ENCODE assay signal across 14 cellular contexts in genomic region chr5:135973323-135974018, GRCh38. TPM values are rescaled to one million over a fixed set of nuclear protein-coding genes. Genes with fewer than 3 reads are reported as not detected.
DNase-seq lines count a peak whose midpoint lies in the region; ATAC-seq and TF ChIP-seq lines count a peak whose summit lies in the region.
"Had no signal": no experiment of that assay in that cellular context is flagged by ENCODE, and none has a peak within 500 bp of the region (broad histone marks: within the 10 kb centered on the region; RNA-seq: fewer than 3 reads in every experiment).

No MANE protein-coding gene starts in this region.

- no TSS peak for BruUV-seq in IMR-90 (replicated peaks; lab: Mats Ljungman, UMichigan)

- H2BK15ac ChIP-seq in IMR-90 (ENCODE audit: low read depth, low read length) = 0 out of 3 replicates have a peak overlapping the region, but pooled peaks have one; percentile 2

- H3K36me3 ChIP-seq in IMR-90 (ENCODE audit: control insufficient read depth, insufficient read depth, low read length) = no peaks in the 10 kb centered on the region
- no peaks in the 10 kb centered on the region for H3K36me3 ChIP-seq in liver (ENCODE audit: control insufficient read depth in 4 of 4, insufficient read depth in 3 of 4, low read depth in 1 of 4, low read length in 3 of 4)
- H3K36me3 ChIP-seq: uterus had no signal

- H3K23ac ChIP-seq in IMR-90 (ENCODE audit: low read depth, low read length) = no peak overlapping the region

- no peak overlapping the region for H3K4me2 ChIP-seq in IMR-90 (ENCODE audit: low read depth, low read length)
- H3K4me2 ChIP-seq: KMS-11 had no signal

- dilution Hi-C loops in IMR-90 (cut with HindIII; ENCODE audit: low sequenced_read_pairs, unreplicated experiment) = no loop called here

- ATAC-seq in IMR-90 (ENCODE audit: low read depth) (peak; percentile 57), GM21576 (IDR thresholded peaks at IDR 0.05; ENCODE audit: unreplicated experiment) (no peak), GM21717 (IDR thresholded peaks at IDR 0.05; ENCODE audit: unreplicated experiment) (no peak)
- ATAC-seq: activated CD4-positive, alpha-beta T cell treated with anti-CD3 and anti-CD28 coated beads for 36 hours; esophagus mucosa had no signal

- H3K9me1 ChIP-seq in IMR-90 (ENCODE audit: insufficient read depth, low read length) = 0 out of 2 replicates have a peak, but pooled peaks cover 3% of the 10 kb centered on the region

- TF ChIP-seq POLR2A in IMR-90 (IDR thresholded peaks at IDR 0.05; ENCODE audit: low read depth, low read length) = no peak

- H3K9ac ChIP-seq in IMR-90 (ENCODE audit: low read depth, low read length) (no peak overlapping the region), liver (ENCODE audit: low read depth in 1 of 2, low read length in 2 of 2) (peak overlapping the region in 1 of 2 donors; percentile 53)
- H3K9ac ChIP-seq: KMS-11 had no signal

- no peaks in the 10 kb centered on the region for H4K20me1 ChIP-seq in IMR-90 (ENCODE audit: insufficient read depth, low read length)

- H2AK5ac ChIP-seq in IMR-90 (ENCODE audit: low read depth, low read length) = peak overlapping the region; percentile 55; the same call in 1 of the 2 replicates

- H3K4me3 ChIP-seq in AG09309 (ENCODE audit: control insufficient read depth, low read depth, low read length) (no peak overlapping the region), IMR-90 (ENCODE audit: insufficient read depth, low read depth, low read length) (no peak overlapping the region), liver (ENCODE audit: low read depth in 1 of 3, low read length in 3 of 3) (peak overlapping the region in 1 of 3 donors; percentile 18)
- H3K4me3 ChIP-seq: uterus had no signal

- no peak overlapping the region for H2AK9ac ChIP-seq in IMR-90 (replicated peaks; ENCODE audit: low read depth, low read length, poor library complexity)

- no peaks in the 10 kb centered on the region for H3K79me1 ChIP-seq in IMR-90 (ENCODE audit: low read depth in 1 of 2, low read length in 2 of 2)

- H2BK20ac ChIP-seq in IMR-90 (ENCODE audit: low read depth, low read length) = peak overlapping the region; percentile 14; the same call in 1 of the 2 replicates

- H3K27ac ChIP-seq in IMR-90 (ENCODE audit: insufficient read depth, low read length) = no peak overlapping the region
- peak overlapping the region; percentile 30 for H3K27ac ChIP-seq in epithelial cell of prostate
- peak overlapping the region; percentile 89 to 98 for H3K27ac ChIP-seq in liver (ENCODE audit: low read depth in 1 of 2, low read length in 2 of 2)
- H3K27ac ChIP-seq: KMS-11, uterus had no signal

- H4K8ac ChIP-seq in IMR-90 (ENCODE audit: low read depth in 2 of 2, low read length in 2 of 2) = 0 out of 4 replicates have a peak overlapping the region, but pooled peaks of 1 of the 2 experiments have one; percentile 62

- H3K14ac ChIP-seq in IMR-90 (replicated peaks; ENCODE audit: low read depth, low read length) = peak overlapping the region; percentile 68; the same call in 1 of the 2 replicates

- peak overlapping the region; percentile 45; the same call in 1 of the 2 replicates for H3K4ac ChIP-seq in IMR-90 (ENCODE audit: low read depth, low read length)

- peak overlapping the region; percentile 23; the same call in 1 of the 2 replicates for H4K5ac ChIP-seq in IMR-90 (ENCODE audit: low read depth, low read length)

- no peak overlapping the region for H3K56ac ChIP-seq in IMR-90 (ENCODE audit: extremely low read depth, insufficient read depth, low read length)

- H4K91ac ChIP-seq in IMR-90 (ENCODE audit: insufficient read depth, low read depth, low read length) = no peak overlapping the region; the same call in 1 of the 2 replicates

- peak overlapping the region; percentile 88 for H3K18ac ChIP-seq in IMR-90 (ENCODE audit: low read depth, low read length)

- in situ Hi-C loops in IMR-90 (cut with MboI; ENCODE audit: low sequenced_read_pairs) = no loop called here

- H2BK5ac ChIP-seq in IMR-90 (ENCODE audit: low read depth, low read length, poor library complexity, severe bottlenecking) = no peak overlapping the region

- H3K9me3 ChIP-seq in IMR-90 (ENCODE audit: control insufficient read depth, insufficient read depth, low read length) = no peaks in the 10 kb centered on the region
- no peaks in the 10 kb centered on the region for H3K9me3 ChIP-seq in liver (ENCODE audit: control insufficient read depth in 4 of 4, low read length in 3 of 4)
- H3K9me3 ChIP-seq: uterus had no signal

- no peak for TF ChIP-seq RAD21 in IMR-90 (IDR thresholded peaks at IDR 0.05; ENCODE audit: low read length)
- peak; percentile 61 to 70 for TF ChIP-seq RAD21 in liver (IDR thresholded peaks at IDR 0.05)

- H3K4me1 ChIP-seq in IMR-90 (ENCODE audit: control insufficient read depth, insufficient read depth, low read length) = peaks cover 3% of the 10 kb centered on the region
- peaks cover 11 to 54% (median 39%) of the 10 kb centered on the region in 4 donors for H3K4me1 ChIP-seq in liver (ENCODE audit: control insufficient read depth in 4 of 4, insufficient read depth in 4 of 4, low read length in 3 of 4)
- H3K4me1 ChIP-seq: uterus had no signal

- H3K27me3 ChIP-seq in IMR-90 (ENCODE audit: control insufficient read depth, insufficient read depth, low read length) (no peaks in the 10 kb centered on the region), liver (ENCODE audit: control insufficient read depth in 4 of 4, insufficient read depth in 4 of 4, low read length in 3 of 4) (no peaks in the 10 kb centered on the region)
- H3K27me3 ChIP-seq: uterus had no signal

- DNase-seq in AG09309 (ENCODE audit: low read depth) (peak; percentile 94), IMR-90 (peak; percentile 75), epithelial cell of prostate (ENCODE audit: low read depth, low spot score) (no peak), NCI-H1694 treated with DMSO at 0.1 percent for 48 hours (lab: John Stamatoyannopoulos, UW) (no peak), HT-29 (ENCODE audit: low spot score) (no peak)
- DNase-seq: activated CD4-positive, alpha-beta T cell treated with anti-CD3 and anti-CD28 coated beads for 36 hours; activated naive CD8-positive, alpha-beta T cell treated with anti-CD3 and anti-CD28 coated beads, Interleukin-2, amount 10 ng/mL, durations not matched to agents 7 days and 5 days; NCI-H510A treated with DMSO at 0.1 percent for 48 hours; uterus had no signal

- H2AFZ ChIP-seq in IMR-90 (replicated peaks; ENCODE audit: low read length, poor library complexity) = peak overlapping the region; percentile 37

- TF ChIP-seq CTCF in AG09309 (IDR thresholded peaks at IDR 0.05; ENCODE audit: control insufficient read depth, insufficient read depth, low read depth, low read length, missing control alignments) (no peak), IMR-90 (conservative IDR thresholded peaks at IDR 0.05; ENCODE audit: low read depth, low read length) (no peak), liver (IDR thresholded peaks at IDR 0.05; ENCODE audit: low read depth, low read length, missing input control) (no peak)

- POLR2A ChIA-PET in IMR-90 (lab: Charles Lee; ENCODE audit: unreplicated experiment) = no interaction called here

- intact Hi-C loops in IMR-90 (cut with micrococcal nuclease) = no loop called here

- CTCF ChIA-PET in IMR-90 (lab: Yijun Ruan, JAX) = interaction anchor here (0.6 to 1.2 kb wide), 2 partner anchors 23 to 798 kb away, joined by 3 to 6 read pairs; no protein-coding TSS in a partner anchor

- 100% methylated on average over 1 of the region's 2 CpGs; no CpG with 5 or more reads in 1 of the 2 experiments for WGBS in IMR-90 (ENCODE audit: extremely low coverage in 2 of 2, insufficient read length in 1 of 2), 2 experiments
- WGBS in liver = 49% methylated on average over 2 of the region's 2 CpGs

- H2BK120ac ChIP-seq in IMR-90 (ENCODE audit: low read depth, low read length) = peak overlapping the region; percentile 38; the same call in 1 of the 2 replicates

TF ChIP-seq in IMR-90, 13 proteins besides CTCF, POLR2A, EP300 and RAD21:
- TF ChIP-seq RCOR1 (IDR thresholded peaks at IDR 0.05; ENCODE audit: insufficient replicate concordance, low read length) (no peak), CEBPB (IDR thresholded peaks at IDR 0.05; ENCODE audit: low read depth, low read length) (peak; percentile 71; the same call in 1 of the 2 replicates)

TF ChIP-seq in liver, 16 proteins besides CTCF, POLR2A, EP300 and RAD21 (continues in another document):
- TF ChIP-seq ZBTB33 (IDR thresholded peaks at IDR 0.05) = peak; percentile 93

RNA-seq across cellular contexts. Expression of gene LECT2, which starts 18.7 kb away (rescaled TPM):
- total RNA-seq in IMR-90 (2012; rRNA removed) (not detected in 2 replicates), liver (10 to 100 TPM; 72.0 to 93.8 TPM)
- polyA plus RNA-seq in IMR-90 (2012; rRNA removed) (not detected in 2 replicates), liver (10 to 100 TPM; 27.4 to 90.2 TPM)
- polyA plus RNA-seq in IMR-90 (2012; cell fraction: cytosol; rRNA removed) = not detected in 2 replicates
- not detected in 2 replicates for polyA plus RNA-seq in IMR-90 (2012; cell fraction: nucleus; rRNA removed; ENCODE audit: low replicate concordance)
- not detected in 2 replicates for total RNA-seq in HT-29 (2014; rRNA removed; shearing (Covaris generic))
- total RNA-seq: activated CD4-positive, alpha-beta T cell treated with anti-CD3 and anti-CD28 coated beads for 36 hours; activated naive CD8-positive, alpha-beta T cell treated with anti-CD3 and anti-CD28 coated beads, Interleukin-2, amount 10 ng/mL, durations not matched to agents 7 days and 5 days; esophagus mucosa; uterus had no signal

RNA-seq across cellular contexts. Expression of gene TGFBI, which starts 55.3 kb away (rescaled TPM):
- total RNA-seq in IMR-90 (2012; rRNA removed) (483 and 618 TPM in 2 replicates), liver (100 to 1,000 TPM in 1 of 2 donors, 10 to 100 TPM in 1; 45.2 to 144 TPM)
- polyA plus RNA-seq in IMR-90 (2012; rRNA removed) (1,362 and 1,551 TPM in 2 replicates), liver (10 to 100 TPM; 33.7 to 43.0 TPM)
- polyA plus RNA-seq in IMR-90 (2012; cell fraction: cytosol; rRNA removed) = 790 and 1,298 TPM in 2 replicates
- polyA plus RNA-seq in IMR-90 (2012; cell fraction: nucleus; rRNA removed; ENCODE audit: low replicate concordance) = 1,060 and 1,205 TPM in 2 replicates
- total RNA-seq in HT-29 (2014; rRNA removed; shearing (Covaris generic)) = 33.6 and 37.2 TPM in 2 replicates
- total RNA-seq: activated CD4-positive, alpha-beta T cell treated with anti-CD3 and anti-CD28 coated beads for 36 hours had no signal

Comparison
In these comparisons a context has a peak if more than half of its experiments do, and no peak if none do; other contexts are left out.
1. DNase-seq: peak in AG09309 (single experiment) and IMR-90 (single experiment); none in epithelial cell of prostate (single experiment), NCI-H1694 treated with DMSO at 0.1 percent for 48 hours (single experiment) and HT-29 (single experiment).
2. RNA of gene LECT2, which starts 18.7 kb away (total RNA-seq): 72.0 to 93.8 TPM in liver; not detected in IMR-90 and not detected in HT-29; every median in the first group is over 10 times any median in the second.